In genomic region chr6:25138024-25138696, GRCh38 we compare ENCODE assay signal across 8 cellular contexts.
A peak's percentile ranks its signal among the peaks of the same experiment; 100 is the strongest.
DNase-seq lines count a peak whose midpoint lies in the region; ATAC-seq and TF ChIP-seq lines count a peak whose summit lies in the region.

No MANE protein-coding gene starts in this region.

- H3K36me3 Mint-ChIP-seq in neural progenitor cell = peaks cover 1% of the 10 kb centered on the region

- H3K4me3 ChIP-seq in neural progenitor cell = no peak overlapping the region

- no peaks in the 10 kb centered on the region for H3K4me1 Mint-ChIP-seq in neural progenitor cell

- H3K79me2 ChIP-seq in neural progenitor cell (ENCODE audit: low read depth) = no peaks in the 10 kb centered on the region

- no peaks in the 10 kb centered on the region for H3K27me3 Mint-ChIP-seq in neural progenitor cell (ENCODE audit: insufficient read depth, low read depth)

- H3K4me2 ChIP-seq in neural progenitor cell = no peak overlapping the region

- no peak overlapping the region for H3K4me3 Mint-ChIP-seq in neural progenitor cell

- peak overlapping the region; percentile 99 for H3K27ac ChIP-seq in KOPT-K1 (ENCODE audit: low read depth, low read length, poor library complexity, severe bottlenecking)
- H3K27ac ChIP-seq in neural progenitor cell = no peak overlapping the region

- H2AFZ ChIP-seq in neural progenitor cell (replicated peaks) = no peak overlapping the region

- H3K4me1 ChIP-seq in neural progenitor cell = no peaks in the 10 kb centered on the region

- no peaks in the 10 kb centered on the region for H3K27me3 ChIP-seq in neural progenitor cell

- no peak overlapping the region for H3K9ac ChIP-seq in neural progenitor cell

- ATAC-seq in GM21529 (IDR thresholded peaks at IDR 0.05; ENCODE audit: unreplicated experiment) = peak; percentile 96

- H3F3A ChIP-seq in neural progenitor cell (ENCODE audit: low read depth) = no peaks in the 10 kb centered on the region

- no peaks in the 10 kb centered on the region for H4K20me1 ChIP-seq in neural progenitor cell (ENCODE audit: low read depth)

- no peak overlapping the region for H3K27ac Mint-ChIP-seq in neural progenitor cell

- DNase-seq in EH (ENCODE audit: low read depth) (peak; percentile 90), cerebellar cortex (ENCODE audit: low spot score) (peak; percentile 2), lung microvascular endothelial cell (ENCODE audit: low read depth in 2 of 2) (peak; percentile 14 to 89), neural progenitor cell (ENCODE audit: low spot score) (no peak)
- DNase-seq in activated CD4-positive, CD25-positive, alpha-beta regulatory T cell treated with anti-CD3 and anti-CD28 coated beads, Interleukin-2, amount 50 U/mL, for 72 hours = peak; percentile 60
- peak; percentile 46 for DNase-seq in stimulated activated CD8-positive, alpha-beta memory T cell treated with anti-CD3 and anti-CD28 coated beads, Interleukin-4, amount 100 ng/mL, for 24 hours (ENCODE audit: low read depth)

- H3K9me3 ChIP-seq in KOPT-K1 (ENCODE audit: insufficient read depth, low read length, poor library complexity, severe bottlenecking) = peaks cover 32% of the 10 kb centered on the region
- peaks cover 13% of the 10 kb centered on the region for H3K9me3 ChIP-seq in neural progenitor cell (ENCODE audit: low read depth)

- no peak for TF ChIP-seq CTCF in neural progenitor cell (IDR thresholded peaks at IDR 0.05)

- peaks cover 9% of the 10 kb centered on the region for H3K9me3 Mint-ChIP-seq in neural progenitor cell

- H3K36me3 ChIP-seq in KOPT-K1 (ENCODE audit: insufficient read depth, low read length) (peaks cover 46% of the 10 kb centered on the region), neural progenitor cell (no peaks in the 10 kb centered on the region)
